19 cellular contexts compared by ENCODE assay signal in the genomic region with DNA sequence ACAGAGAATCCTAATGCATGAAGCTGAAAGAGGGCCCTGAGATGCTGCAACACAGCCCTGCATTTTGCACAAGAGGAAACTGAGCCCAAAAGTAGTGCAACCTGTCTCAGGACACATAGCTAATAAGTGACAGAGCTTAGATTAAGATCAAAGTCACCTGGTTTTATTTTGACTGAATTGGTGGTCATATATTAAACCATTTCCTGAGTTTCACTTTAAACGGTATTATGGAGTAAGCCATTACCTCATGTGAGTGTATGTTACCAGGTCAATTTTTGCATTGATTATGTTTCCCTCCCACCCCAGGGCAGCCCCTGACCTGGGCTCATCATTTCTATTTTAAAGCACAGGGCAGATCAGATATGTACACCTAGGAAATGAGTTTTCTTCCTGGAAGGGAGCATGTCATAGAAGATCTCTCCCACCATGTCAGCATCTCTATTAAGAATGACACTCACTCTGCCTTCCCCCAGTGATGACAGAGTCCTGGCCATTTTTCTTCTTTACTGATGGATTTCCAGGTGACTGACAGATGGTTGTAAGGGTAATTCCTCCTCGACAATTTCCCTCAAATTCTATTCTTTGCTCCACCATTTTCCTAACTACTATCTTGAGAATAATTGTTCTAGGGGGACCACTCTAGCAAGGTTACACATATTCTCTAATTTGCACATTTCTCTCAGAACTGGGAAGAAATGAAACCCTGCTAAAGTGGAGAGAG.
A peak's percentile ranks its signal among the peaks of the same experiment; 100 is the strongest.
DNase-seq lines count a peak whose midpoint lies in the region; ATAC-seq lines count a peak whose summit lies in the region.
"Had no signal": no experiment of that assay in that cellular context is flagged by ENCODE, and none has a peak within 500 bp of the region (broad histone marks: within the 10 kb centered on the region; RNA-seq: fewer than 3 reads in every experiment).

No MANE protein-coding gene starts in this region.

- peak; percentile 60 for DNase-seq in left kidney (ENCODE audit: low read depth, low spot score)
- no peak for DNase-seq in NCI-H774 (lab: John Stamatoyannopoulos, UW)
- DNase-seq in LoVo (ENCODE audit: low spot score) = no peak
- no peak for DNase-seq in GOT3 (lab: John Stamatoyannopoulos, UW)
- DNase-seq in SKM-1 treated with dmso at 0.1 percent for 144 hours (lab: John Stamatoyannopoulos, UW; ENCODE audit: unreplicated experiment) = no peak
- DNase-seq: activated CD4-positive, alpha-beta T cell treated with anti-CD3 and anti-CD28 coated beads for 36 hours; activated CD8-positive, alpha-beta memory T cell treated with anti-CD3 and anti-CD28 coated beads, Interleukin-2, amount 50 U/mL, for 48 hours; activated gamma-delta T cell treated with Interleukin-2 at 50 U/mL for 16 hours; CD8-positive, alpha-beta T cell; central memory CD4-positive, alpha-beta T cell; DMS79; effector CD4-positive, alpha-beta T cell; GM23248; NCI-H1694 treated with DMSO at 0.1 percent for 48 hours; occipital lobe had no signal

- ATAC-seq in GM18511 (IDR thresholded peaks at IDR 0.05; ENCODE audit: unreplicated experiment) = peak; percentile 71
- ATAC-seq in GM21390 (IDR thresholded peaks at IDR 0.05; ENCODE audit: unreplicated experiment) = peak; percentile 37
- peak; percentile 62 for ATAC-seq in HG03175 (IDR thresholded peaks at IDR 0.05; ENCODE audit: unreplicated experiment)
- ATAC-seq: activated CD4-positive, alpha-beta T cell treated with anti-CD3 and anti-CD28 coated beads for 36 hours; CD8-positive, alpha-beta T cell; sciatic nerve had no signal
